Comparison of ENCODE assay signal across 22 cellular contexts in genomic region chr1:154000420-154000819, GRCh38.
"Had no signal": no experiment of that assay in that cellular context is flagged by ENCODE, and none has a peak within 500 bp of the region (broad histone marks: within the 10 kb centered on the region; RNA-seq: fewer than 3 reads in every experiment).

No MANE protein-coding gene starts in this region.

- H3K36me3 ChIP-seq: gastrocnemius medialis had no signal

- H3K27me3 Mint-ChIP-seq: naive thymus-derived CD8-positive, alpha-beta T cell; stimulated activated naive B cell treated with anti-CD40 and anti-IgM and Interleukin-4, amounts not matched to agents 10 μg/mL and 1 μg/mL and 100 μg/mL, for 72 hours; stimulated activated naive CD8-positive, alpha-beta T cell treated with anti-CD3 and anti-CD28 coated beads, Interleukin-15, amount 100 ng/mL, for 72 hours had no signal

- H3K27ac Mint-ChIP-seq: naive thymus-derived CD8-positive, alpha-beta T cell; stimulated activated naive B cell treated with anti-CD40 and anti-IgM and Interleukin-4, amounts not matched to agents 10 μg/mL and 1 μg/mL and 100 μg/mL, for 72 hours had no signal

- H3K27ac ChIP-seq: dorsolateral prefrontal cortex, esophagus muscularis mucosa, gastrocnemius medialis, heart right ventricle, neutrophil, right atrium auricular region, sigmoid colon, skin epidermis had no signal

- H3K4me3 ChIP-seq: dorsolateral prefrontal cortex, esophagus muscularis mucosa, gastrocnemius medialis, heart right ventricle, mucosa of descending colon, right atrium auricular region, sigmoid colon, skin epidermis had no signal

- H3K4me3 Mint-ChIP-seq: naive thymus-derived CD8-positive, alpha-beta T cell; stimulated activated naive B cell treated with anti-CD40 and anti-IgM and Interleukin-4, amounts not matched to agents 10 μg/mL and 1 μg/mL and 100 μg/mL, for 72 hours; stimulated activated naive CD8-positive, alpha-beta T cell treated with anti-CD3 and anti-CD28 coated beads, Interleukin-15, amount 100 ng/mL, for 72 hours had no signal

- H3K9me3 ChIP-seq: esophagus muscularis mucosa, gastrocnemius medialis, heart right ventricle, mucosa of descending colon, neutrophil, right atrium auricular region, sigmoid colon had no signal

- H3K9me3 Mint-ChIP-seq: naive thymus-derived CD8-positive, alpha-beta T cell; stimulated activated naive CD8-positive, alpha-beta T cell treated with anti-CD3 and anti-CD28 coated beads, Interleukin-15, amount 100 ng/mL, for 72 hours had no signal

- H3K4me1 ChIP-seq: gastrocnemius medialis, heart right ventricle, right atrium auricular region, sigmoid colon had no signal

- H3K27me3 ChIP-seq: dorsolateral prefrontal cortex, esophagus muscularis mucosa, gastrocnemius medialis, heart right ventricle, neutrophil, right atrium auricular region, sigmoid colon had no signal

- FAIRE-seq: urothelium cell line had no signal

- DNase-seq: cortex of kidney; dorsolateral prefrontal cortex; effector CD8-positive, alpha-beta T cell; gastrocnemius medialis; heart right ventricle; islet precursor cell; mammary epithelial cell; mucosa of descending colon; naive thymus-derived CD8-positive, alpha-beta T cell; posterior cingulate gyrus; sigmoid colon; stimulated activated CD4-positive, alpha-beta T cell treated with anti-CD3 and anti-CD28 coated beads, Interleukin-2, amount 100 ng/mL, for 24 hours; stimulated activated CD4-positive, alpha-beta T cell treated with anti-CD3 and anti-CD28 coated beads, Interleukin-4, amount 100 ng/mL, for 4 hours; stimulated activated naive B cell treated with anti-CD40 and anti-IgM and Interleukin-4, amounts not matched to agents 10 μg/mL and 1 μg/mL and 100 μg/mL, for 72 hours; stimulated activated naive CD8-positive, alpha-beta T cell treated with anti-CD3 and anti-CD28 coated beads, Interleukin-15, amount 100 ng/mL, for 72 hours; trophoblast cell had no signal

- ATAC-seq: gastrocnemius medialis; heart right ventricle; left lobe of liver; mucosa of descending colon; naive thymus-derived CD8-positive, alpha-beta T cell; stimulated activated naive B cell treated with anti-CD40 and anti-IgM and Interleukin-4, amounts not matched to agents 10 μg/mL and 1 μg/mL and 100 μg/mL, for 72 hours; stimulated activated naive CD8-positive, alpha-beta T cell treated with anti-CD3 and anti-CD28 coated beads, Interleukin-15, amount 100 ng/mL, for 72 hours had no signal

- H3K4me1 Mint-ChIP-seq: stimulated activated naive B cell treated with anti-CD40 and anti-IgM and Interleukin-4, amounts not matched to agents 10 μg/mL and 1 μg/mL and 100 μg/mL, for 72 hours; stimulated activated naive CD8-positive, alpha-beta T cell treated with anti-CD3 and anti-CD28 coated beads, Interleukin-15, amount 100 ng/mL, for 72 hours had no signal
